ENCODE assay signal across 12 cellular contexts in genomic region chr1:44103270-44104131, GRCh38. TPM values are rescaled to one million over a fixed set of nuclear protein-coding genes. Genes with fewer than 3 reads are reported as not detected.
DNase-seq lines count a peak whose midpoint lies in the region; ATAC-seq and TF ChIP-seq lines count a peak whose summit lies in the region.
"Had no signal": no experiment of that assay in that cellular context is flagged by ENCODE, and none has a peak within 500 bp of the region (broad histone marks: within the 10 kb centered on the region; RNA-seq: fewer than 3 reads in every experiment).

No MANE protein-coding gene starts in this region.

- POLR2A ChIA-PET in Caco-2 (lab: Charles Lee): no interaction called here

- H3K27me3 ChIP-seq in RWPE2 (ENCODE audit: insufficient read depth, poor library complexity, severe bottlenecking) (no peaks in the 10 kb centered on the region), upper lobe of right lung (no peaks in the 10 kb centered on the region), Caco-2 (replicated peaks; ENCODE audit: control insufficient read depth, insufficient read depth, low read length) (no peaks in the 10 kb centered on the region)

- H3K4me1 ChIP-seq in RWPE2 (ENCODE audit: insufficient read depth, poor library complexity, severe bottlenecking) (no peaks in the 10 kb centered on the region), upper lobe of right lung (no peaks in the 10 kb centered on the region), Caco-2 (no peaks in the 10 kb centered on the region)

- no peak for ATAC-seq in RWPE2 (ENCODE audit: low read depth)
- no peak for ATAC-seq in upper lobe of right lung
- ATAC-seq: naive thymus-derived CD8-positive, alpha-beta T cell had no signal

- H3K4me1 Mint-ChIP-seq in glutamatergic neuron (ENCODE audit: low read depth, unreplicated experiment) (no peaks in the 10 kb centered on the region), Caco-2 (ENCODE audit: low read depth, unreplicated experiment) (no peaks in the 10 kb centered on the region), CD14-positive monocyte (no peaks in the 10 kb centered on the region)
- H3K4me1 Mint-ChIP-seq: naive thymus-derived CD8-positive, alpha-beta T cell had no signal

- H3K36me3 Mint-ChIP-seq in glutamatergic neuron (ENCODE audit: unreplicated experiment): no peaks in the 10 kb centered on the region
- H3K36me3 Mint-ChIP-seq in Caco-2 (ENCODE audit: insufficient read depth, unreplicated experiment): no peaks in the 10 kb centered on the region
- H3K36me3 Mint-ChIP-seq in CD14-positive monocyte: no peaks in the 10 kb centered on the region
- H3K36me3 Mint-ChIP-seq: naive thymus-derived CD8-positive, alpha-beta T cell had no signal

- intact Hi-C loops in upper lobe of right lung (cut with DNase I) (no loop called here), Caco-2 (cut with micrococcal nuclease; ENCODE audit: unreplicated experiment) (no loop called here), CD14-positive monocyte (cut with micrococcal nuclease) (no loop called here)

- H3K9me3 ChIP-seq in RWPE2 (ENCODE audit: severe bottlenecking) (no peaks in the 10 kb centered on the region), upper lobe of right lung (no peaks in the 10 kb centered on the region), Caco-2 (no peaks in the 10 kb centered on the region)

- no peak overlapping the region for H3K27ac ChIP-seq in RWPE2 (ENCODE audit: poor library complexity, severe bottlenecking)
- H3K27ac ChIP-seq in upper lobe of right lung: no peak overlapping the region

- H3K36me3 ChIP-seq in RWPE2 (ENCODE audit: low read depth) (no peaks in the 10 kb centered on the region), upper lobe of right lung (no peaks in the 10 kb centered on the region), Caco-2 (ENCODE audit: control insufficient read depth, insufficient read depth, low read length) (no peaks in the 10 kb centered on the region)

- no peak for TF ChIP-seq CTCF in RWPE2 (IDR thresholded peaks at IDR 0.05; ENCODE audit: poor library complexity, severe bottlenecking)
- no peak for TF ChIP-seq CTCF in glutamatergic neuron (IDR thresholded peaks at IDR 0.05; ENCODE audit: partially characterized antibody, unreplicated experiment)
- no peak for TF ChIP-seq CTCF in upper lobe of right lung (IDR thresholded peaks at IDR 0.05)
- TF ChIP-seq CTCF in Caco-2 (IDR thresholded peaks at IDR 0.05; ENCODE audit: insufficient read depth in 1 of 2, low read depth in 1 of 2, low read length in 1 of 2, severe bottlenecking in 1 of 2, unreplicated experiment in 1 of 2): no peak
- TF ChIP-seq CTCF in CD14-positive monocyte (IDR thresholded peaks at IDR 0.05): no peak

- no peak overlapping the region for H3K4me3 ChIP-seq in RWPE2 (ENCODE audit: severe bottlenecking)
- no peak overlapping the region for H3K4me3 ChIP-seq in upper lobe of right lung
- no peak overlapping the region for H3K4me3 ChIP-seq in Caco-2 (ENCODE audit: low read depth, low read length)

- no peak overlapping the region for H3K27ac Mint-ChIP-seq in glutamatergic neuron (ENCODE audit: unreplicated experiment)
- no peak overlapping the region for H3K27ac Mint-ChIP-seq in Caco-2 (ENCODE audit: unreplicated experiment)
- H3K27ac Mint-ChIP-seq in CD14-positive monocyte: no peak overlapping the region
- H3K27ac Mint-ChIP-seq: naive thymus-derived CD8-positive, alpha-beta T cell had no signal

- H3K27me3 Mint-ChIP-seq in glutamatergic neuron (ENCODE audit: unreplicated experiment): peaks cover 5% of the 10 kb centered on the region
- peaks cover 4% of the 10 kb centered on the region for H3K27me3 Mint-ChIP-seq in Caco-2 (ENCODE audit: insufficient read depth, unreplicated experiment)
- H3K27me3 Mint-ChIP-seq in CD14-positive monocyte (ENCODE audit: low read depth in 3 of 3): peaks cover 3 to 15% (median 5%) of the 10 kb centered on the region in 3 donors

- H3K9me3 Mint-ChIP-seq in glutamatergic neuron (ENCODE audit: unreplicated experiment): no peaks in the 10 kb centered on the region
- no peaks in the 10 kb centered on the region for H3K9me3 Mint-ChIP-seq in Caco-2 (ENCODE audit: unreplicated experiment)
- peaks cover 0 to 1% (median 0%) of the 10 kb centered on the region in 7 donors for H3K9me3 Mint-ChIP-seq in CD14-positive monocyte
- H3K9me3 Mint-ChIP-seq: naive thymus-derived CD8-positive, alpha-beta T cell had no signal

- H3K4me3 Mint-ChIP-seq in glutamatergic neuron (ENCODE audit: unreplicated experiment): no peak overlapping the region
- no peak overlapping the region for H3K4me3 Mint-ChIP-seq in Caco-2 (ENCODE audit: unreplicated experiment)
- H3K4me3 Mint-ChIP-seq in CD14-positive monocyte: no peak overlapping the region
- H3K4me3 Mint-ChIP-seq: naive thymus-derived CD8-positive, alpha-beta T cell had no signal

- BruUV-seq in Caco-2 (replicated peaks; lab: Mats Ljungman, UMichigan): no TSS peak

- peak; percentile 15 for DNase-seq in activated CD4-positive, alpha-beta T cell treated with anti-CD3 and anti-CD28 coated beads for 48 hours
- DNase-seq in activated CD4-positive, alpha-beta T cell treated with anti-CD3 and anti-CD28 coated beads, Interleukin-2, amount 50 U/mL, for 1 hour: no peak
- DNase-seq in RWPE2 (ENCODE audit: low spot score): peak; percentile 62
- peak; percentile 33 for DNase-seq in glutamatergic neuron
- DNase-seq in upper lobe of right lung: peak; percentile 63
- DNase-seq in NCI-H2029 (lab: John Stamatoyannopoulos, UW): no peak
- DNase-seq in Caco-2: no peak
- no peak for DNase-seq in CD14-positive monocyte (ENCODE audit: low spot score)
- DNase-seq: activated CD8-positive, alpha-beta memory T cell treated with anti-CD3 and anti-CD28 coated beads, Interleukin-2, amount 50 U/mL, for 48 hours; naive thymus-derived CD8-positive, alpha-beta T cell; NCI-H1694 treated with DMSO at 0.1 percent for 48 hours; T-helper 9 cell had no signal

- CTCF ChIA-PET in Caco-2 (lab: Charles Lee): interaction anchor here (0.6 kb wide), 2 partner anchors 20 to 49 kb away, joined by 3 to 4 read pairs; no protein-coding TSS in a partner anchor

RNA-seq across cellular contexts. Expression of gene KLF17, which starts 15.1 kb away (rescaled TPM):
- total RNA-seq in glutamatergic neuron (ENCODE audit: unreplicated experiment) (10.9 TPM), upper lobe of right lung (0.52 TPM), Caco-2 (2022) (not detected in 2 replicates)
- polyA plus RNA-seq in CD14-positive monocyte: not detected
- total RNA-seq: naive thymus-derived CD8-positive, alpha-beta T cell had no signal
- polyA plus RNA-seq: naive thymus-derived CD8-positive, alpha-beta T cell had no signal

RNA-seq across cellular contexts. Expression of gene KLF18, which starts 37.9 kb away (rescaled TPM):
- total RNA-seq in glutamatergic neuron (ENCODE audit: unreplicated experiment): 0.17 TPM
- not detected for total RNA-seq in upper lobe of right lung
- not detected in 2 replicates for total RNA-seq in Caco-2 (2022)
- not detected for polyA plus RNA-seq in CD14-positive monocyte
- total RNA-seq: naive thymus-derived CD8-positive, alpha-beta T cell had no signal
- polyA plus RNA-seq: naive thymus-derived CD8-positive, alpha-beta T cell had no signal

Comparison
In these comparisons a context has a peak if more than half of its experiments do, and no peak if none do; other contexts are left out.
1. DNase-seq: peak in activated CD4-positive, alpha-beta T cell treated with anti-CD3 and anti-CD28 coated beads for 48 hours (single experiment), RWPE2 (single experiment), glutamatergic neuron (single experiment) and upper lobe of right lung (single experiment); none in activated CD4-positive, alpha-beta T cell treated with anti-CD3 and anti-CD28 coated beads, Interleukin-2, amount 50 U/mL, for 1 hour (single experiment), NCI-H2029 (single experiment), Caco-2 (0 of 2) and CD14-positive monocyte (single experiment).